32 cellular contexts compared by ENCODE assay signal in the genomic region with DNA sequence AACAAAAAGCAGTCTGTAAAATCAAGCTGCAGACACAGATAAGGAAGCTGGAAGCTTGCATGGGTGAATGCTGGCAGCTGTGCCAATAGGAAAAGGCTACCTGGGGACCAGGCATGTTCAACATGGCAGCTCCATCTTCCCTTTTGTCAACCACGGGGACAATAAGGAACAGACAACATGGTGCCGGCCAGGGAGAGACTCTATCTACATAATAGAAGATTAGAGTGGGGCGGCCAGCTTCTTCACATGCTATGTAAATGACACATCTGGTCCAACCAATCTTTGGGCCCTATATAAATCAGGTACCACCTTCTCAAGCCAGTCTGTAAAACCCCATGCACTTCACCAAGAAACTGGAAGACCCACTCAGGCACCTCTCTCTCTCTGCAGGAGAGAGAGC.
"Had no signal": no experiment of that assay in that cellular context is flagged by ENCODE, and none has a peak within 500 bp of the region (broad histone marks: within the 10 kb centered on the region; RNA-seq: fewer than 3 reads in every experiment).

No MANE protein-coding gene starts in this region.

- H3K4me3 Mint-ChIP-seq: activated CD4-positive, alpha-beta memory T cell treated with anti-CD3 and anti-CD28 coated beads for 36 hours; activated CD4-positive, alpha-beta T cell treated with anti-CD3 and anti-CD28 coated beads, Interleukin-2, amount 10 ng/mL, durations not matched to agents 24 days and 14 days; activated naive CD4-positive, alpha-beta T cell treated with anti-CD3 and anti-CD28 coated beads for 36 hours; activated T-cell treated with anti-CD3 and anti-CD28 coated beads, Interleukin-2, amount 50 U/mL, for 4 hours; activated T-helper 1 cell treated with anti-CD3 and anti-CD28 coated beads, Interleukin-12 subunit alpha, Interleukin-12 subunit beta, Interleukin-2, Interleukin-4 antibody, amounts not matched to agents 30 ng/mL and 10 ng/mL and 1 ng/mL, durations not matched to agents 14 hours and 24 hours and 36 hours; T-cell had no signal

- H3K27me3 ChIP-seq: brain microvascular endothelial cell had no signal

- ATAC-seq: activated naive CD4-positive, alpha-beta T cell treated with anti-CD3 and anti-CD28 coated beads, Interleukin-2, amount 50 U/mL, for 72 hours; activated T-cell treated with anti-CD3 and anti-CD28 coated beads, Interleukin-2, amount 50 U/mL, for 4 hours; K562; Right ventricle myocardium inferior; SK-N-SH treated with all-trans-retinoic acid at 6 μM for 48 hours; T-cell had no signal

- DNase-seq: activated CD4-positive, alpha-beta memory T cell treated with anti-CD3 and anti-CD28 coated beads for 36 hours; activated CD4-positive, alpha-beta T cell treated with anti-CD3 and anti-CD28 coated beads, Interleukin-2, amount 10 ng/mL, durations not matched to agents 24 days and 14 days; activated CD8-positive, alpha-beta memory T cell treated with anti-CD3 and anti-CD28 coated beads, Interleukin-2, amount 50 U/mL, for 4 hours; activated gamma-delta T cell treated with Interleukin-2 at 50 U/mL for 16 hours; activated naive CD4-positive, alpha-beta T cell treated with anti-CD3 and anti-CD28 coated beads for 36 hours; activated T-cell treated with anti-CD3 and anti-CD28 coated beads for 4 hours; activated T-cell treated with anti-CD3 and anti-CD28 coated beads, Interleukin-2, amount 50 U/mL, for 4 hours; anterior cingulate cortex; brain microvascular endothelial cell; central memory CD4-positive, alpha-beta T cell; NCI-H1092 treated with DMSO at 0.1 percent for 48 hours; NCI-H1417; NCI-H1694; NCI-H1930; NCI-H2081 treated with DMSO at 0.1 percent for 48 hours; NCI-H226; NCI-H446 treated with DMSO at 0.1 percent for 48 hours; NCI-H524; NCI-H69; NK-92 treated with Interleukin-12 subunit alpha and Interleukin-12 subunit beta, amount 100 ng/mL, for 24 hours; PC-9; SIG-M5; T-cell; T-helper 2 cell; T-helper 9 cell had no signal

- H3K27ac Mint-ChIP-seq: activated CD4-positive, alpha-beta memory T cell treated with anti-CD3 and anti-CD28 coated beads for 36 hours; activated CD4-positive, alpha-beta T cell treated with anti-CD3 and anti-CD28 coated beads, Interleukin-2, amount 10 ng/mL, durations not matched to agents 24 days and 14 days; activated naive CD4-positive, alpha-beta T cell treated with anti-CD3 and anti-CD28 coated beads for 36 hours; activated naive CD4-positive, alpha-beta T cell treated with anti-CD3 and anti-CD28 coated beads, Interleukin-2, amount 50 U/mL, for 72 hours; activated T-helper 1 cell treated with anti-CD3 and anti-CD28 coated beads, Interleukin-12 subunit alpha, Interleukin-12 subunit beta, Interleukin-2, Interleukin-4 antibody, amounts not matched to agents 30 ng/mL and 10 ng/mL and 1 ng/mL, durations not matched to agents 14 hours and 24 hours and 36 hours; T-cell had no signal

- FAIRE-seq: K562, RCC 7860 had no signal

- H3K36me3 ChIP-seq: brain microvascular endothelial cell had no signal

- H3K9me3 Mint-ChIP-seq: activated CD4-positive, alpha-beta memory T cell treated with anti-CD3 and anti-CD28 coated beads for 36 hours; activated CD4-positive, alpha-beta T cell treated with anti-CD3 and anti-CD28 coated beads, Interleukin-2, amount 10 ng/mL, durations not matched to agents 24 days and 14 days had no signal

- H3K4me2 ChIP-seq: PC-9 had no signal

- H3K4me1 Mint-ChIP-seq: activated CD4-positive, alpha-beta T cell treated with anti-CD3 and anti-CD28 coated beads, Interleukin-2, amount 10 ng/mL, durations not matched to agents 24 days and 14 days; T-cell had no signal

- H3K4me3 ChIP-seq: K562, PC-9 had no signal

- H3K27ac ChIP-seq: brain microvascular endothelial cell, PC-9, RWPE1 had no signal

- H3K27me3 Mint-ChIP-seq: activated CD4-positive, alpha-beta memory T cell treated with anti-CD3 and anti-CD28 coated beads for 36 hours; activated CD4-positive, alpha-beta T cell treated with anti-CD3 and anti-CD28 coated beads, Interleukin-2, amount 10 ng/mL, durations not matched to agents 24 days and 14 days had no signal

- H2AFZ ChIP-seq: PC-9 had no signal

- H3K36me3 Mint-ChIP-seq: activated CD4-positive, alpha-beta memory T cell treated with anti-CD3 and anti-CD28 coated beads for 36 hours; activated naive CD4-positive, alpha-beta T cell treated with anti-CD3 and anti-CD28 coated beads, Interleukin-2, amount 50 U/mL, for 72 hours; T-cell had no signal
